12 cellular contexts compared by ENCODE assay signal in genomic region chrX:72048515-72049455, GRCh38.
DNase-seq lines count a peak whose midpoint lies in the region; ATAC-seq, FAIRE-seq and TF ChIP-seq lines count a peak whose summit lies in the region.
"Had no signal": no experiment of that assay in that cellular context is flagged by ENCODE, and none has a peak within 500 bp of the region (broad histone marks: within the 10 kb centered on the region; RNA-seq: fewer than 3 reads in every experiment).

No MANE protein-coding gene starts in this region.

- no peaks in the 10 kb centered on the region for H3K4me1 ChIP-seq in GM12878 (ENCODE audit: control insufficient read depth, insufficient read depth, low read length)
- peaks cover 0 to 41% (median 5%) of the 10 kb centered on the region in 4 donors for H3K4me1 ChIP-seq in tibial artery

- CTCF ChIA-PET in GM12878 (lab: Yijun Ruan, JAX): interaction anchor here (2.3 kb wide), 1 partner anchor 27 kb away, joined by 5 read pairs; no protein-coding TSS in a partner anchor

- H3K9ac ChIP-seq in GM12878 (ENCODE audit: control insufficient read depth, insufficient read depth, low read length): no peak overlapping the region

- RAD21 ChIA-PET in GM12878 (lab: Charles Lee; ENCODE audit: unreplicated experiment): no interaction called here

- no peaks in the 10 kb centered on the region for H3K36me3 ChIP-seq in GM12878 (ENCODE audit: control insufficient read depth in 2 of 2, insufficient read depth in 2 of 2, low read length in 1 of 2)
- no peaks in the 10 kb centered on the region for H3K36me3 ChIP-seq in tibial artery

- ATAC-seq in GM12878: 0 out of 3 replicates have a peak, but pooled peaks have one; percentile 21
- ATAC-seq: CD8-positive, alpha-beta T cell had no signal

- DNase-seq in activated CD8-positive, alpha-beta memory T cell treated with anti-CD3 and anti-CD28 coated beads for 24 hours: peak; percentile 49
- no peak for DNase-seq in activated CD8-positive, alpha-beta memory T cell treated with anti-CD3 and anti-CD28 coated beads, Interleukin-2, amount 50 U/mL, for 48 hours
- DNase-seq in NAMALWA (ENCODE audit: low spot score) (peak; percentile 17), GM12878 (ENCODE audit: low read depth, low spot score) (no peak), tibial artery (peak in 1 of 2 donors; percentile 16), HCEC 1CT (no peak), A172 (ENCODE audit: low spot score) (no peak), NCI-H187 (lab: John Stamatoyannopoulos, UW) (no peak)
- DNase-seq: activated effector memory CD4-positive, alpha-beta T cell treated with anti-CD3 and anti-CD28 coated beads, Interleukin-2, amount 50 U/mL, for 16 hours; cerebellar nuclear complex; kidney glomerular epithelial cell had no signal

- in situ Hi-C loops in GM12878 (cut with MboI): no loop called here

- H3K79me2 ChIP-seq in GM12878 (ENCODE audit: control insufficient read depth, insufficient read depth, low read length): no peaks in the 10 kb centered on the region

- POLR2A ChIA-PET in GM12878 (lab: Charles Lee): no interaction called here

- H4K20me1 ChIP-seq in GM12878 (ENCODE audit: control insufficient read depth, insufficient read depth): no peaks in the 10 kb centered on the region

- H2AFZ ChIP-seq in GM12878 (ENCODE audit: control insufficient read depth, low read depth, low read length): no peak overlapping the region

- H3K27ac ChIP-seq in GM12878 (ENCODE audit: control insufficient read depth, insufficient read depth) (no peak overlapping the region), tibial artery (peak overlapping the region; percentile 34 to 54)

- peak in 1 of 3 experiments; percentile 11; a peak in 1 of 6 replicates for TF ChIP-seq CTCF in GM12878 (IDR thresholded peaks at IDR 0.05 in 2 of 3, conservative IDR thresholded peaks at IDR 0.05 in 1 of 3; ENCODE audit: control insufficient read depth in 2 of 3, extremely low read depth in 1 of 3, insufficient read depth in 1 of 3, low read depth in 3 of 3, low read length in 3 of 3)
- TF ChIP-seq CTCF in tibial artery (IDR thresholded peaks at IDR 0.05): no peak

- H3K9me3 ChIP-seq in GM12878 (replicated peaks; ENCODE audit: control insufficient read depth, insufficient read depth, low read length): no peaks in the 10 kb centered on the region
- H3K9me3 ChIP-seq in tibial artery: no peaks in the 10 kb centered on the region

- TF ChIP-seq EP300 in GM12878 (IDR thresholded peaks at IDR 0.05; ENCODE audit: borderline replicate concordance in 1 of 2, control insufficient read depth in 1 of 2, low read depth in 2 of 2, low read length in 2 of 2): no peak

- no peak overlapping the region for H3K4me2 ChIP-seq in GM12878 (ENCODE audit: control insufficient read depth, insufficient read depth)

- no TSS peak for BruUV-seq in GM12878 (replicated peaks; lab: Mats Ljungman, UMichigan)

- no peak for TF ChIP-seq RAD21 in GM12878 (IDR thresholded peaks at IDR 0.05; ENCODE audit: insufficient read depth, low read depth, low read length)

- H3K4me3 ChIP-seq in GM12878 (no peak overlapping the region), tibial artery (no peak overlapping the region)

- peaks cover under 1 to 3% of the 10 kb centered on the region in 2 experiments; a peak in 3 of 4 replicates for H3K27me3 ChIP-seq in GM12878 (replicated peaks in 1 of 2; ENCODE audit: control insufficient read depth in 2 of 2, insufficient read depth in 2 of 2, low read length in 1 of 2)
- no peaks in the 10 kb centered on the region for H3K27me3 ChIP-seq in tibial artery

- SMC1A ChIA-PET in GM12878 (lab: Charles Lee; ENCODE audit: uncharacterized antibody, unreplicated experiment): no interaction called here

- intact Hi-C loops in GM12878 (cut with micrococcal nuclease; ENCODE audit: unreplicated experiment): no loop called here
- intact Hi-C loops in tibial artery (cut with DNase I; ENCODE audit: low total_unique reads): no loop called here

- no peak for FAIRE-seq in GM12878 (lab: Jason Lieb, UNC)

- 28% methylated on average over 8 of the region's 8 CpGs for WGBS in GM12878 (ENCODE audit: insufficient coverage, insufficient replicate concordance, low lambda C conversion rate, missing lambda C conversion rate)

- no peak for TF ChIP-seq POLR2A in GM12878 (IDR thresholded peaks at IDR 0.05; ENCODE audit: low read depth, low read length)

TF ChIP-seq in GM12878, 131 proteins besides CTCF, POLR2A, EP300 and RAD21 (continues in another document):
- TF ChIP-seq CHD2 (IDR thresholded peaks at IDR 0.05; ENCODE audit: borderline replicate concordance, low read depth, low read length): no peak
- no peak for TF ChIP-seq ZNF384 (IDR thresholded peaks at IDR 0.05; ENCODE audit: borderline replicate concordance, low read depth, low read length)
- TF ChIP-seq, protein P1, sequence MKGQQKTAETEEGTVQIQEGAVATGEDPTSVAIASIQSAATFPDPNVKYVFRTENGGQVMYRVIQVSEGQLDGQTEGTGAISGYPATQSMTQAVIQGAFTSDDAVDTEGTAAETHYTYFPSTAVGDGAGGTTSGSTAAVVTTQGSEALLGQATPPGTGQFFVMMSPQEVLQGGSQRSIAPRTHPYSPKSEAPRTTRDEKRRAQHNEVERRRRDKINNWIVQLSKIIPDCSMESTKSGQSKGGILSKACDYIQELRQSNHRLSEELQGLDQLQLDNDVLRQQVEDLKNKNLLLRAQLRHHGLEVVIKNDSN (IDR thresholded peaks at IDR 0.05; ENCODE audit: borderline replicate concordance, extremely low read length, insufficient read depth, low read depth, low read length): no peak
- no peak for TF ChIP-seq BCL3 (IDR thresholded peaks at IDR 0.05; ENCODE audit: borderline replicate concordance, insufficient read depth, low read depth, low read length, poor library complexity, severe bottlenecking)
- TF ChIP-seq BHLHE40 (IDR thresholded peaks at IDR 0.05; ENCODE audit: borderline replicate concordance in 1 of 2, low read depth in 2 of 2, low read length in 1 of 2): no peak
- no peak for TF ChIP-seq MTA2 (IDR thresholded peaks at IDR 0.05; ENCODE audit: low read depth)
- TF ChIP-seq WRNIP1 (IDR thresholded peaks at IDR 0.05; ENCODE audit: borderline replicate concordance, low read depth, low read length): no peak
- no peak for TF ChIP-seq NFYA (IDR thresholded peaks at IDR 0.05; ENCODE audit: borderline replicate concordance, low read depth, low read length)
- no peak for TF ChIP-seq ZNF274 (IDR thresholded peaks at IDR 0.05; ENCODE audit: insufficient read depth, insufficient read length)
- TF ChIP-seq MAX (IDR thresholded peaks at IDR 0.05; ENCODE audit: low read depth, low read length): no peak
- no peak for TF ChIP-seq SRF (IDR thresholded peaks at IDR 0.05; ENCODE audit: low read depth in 2 of 2, low read length in 2 of 2)
- no peak for TF ChIP-seq CEBPB (IDR thresholded peaks at IDR 0.05; ENCODE audit: borderline replicate concordance in 1 of 2, low read depth in 2 of 2, low read length in 2 of 2)
- TF ChIP-seq, protein P2, sequence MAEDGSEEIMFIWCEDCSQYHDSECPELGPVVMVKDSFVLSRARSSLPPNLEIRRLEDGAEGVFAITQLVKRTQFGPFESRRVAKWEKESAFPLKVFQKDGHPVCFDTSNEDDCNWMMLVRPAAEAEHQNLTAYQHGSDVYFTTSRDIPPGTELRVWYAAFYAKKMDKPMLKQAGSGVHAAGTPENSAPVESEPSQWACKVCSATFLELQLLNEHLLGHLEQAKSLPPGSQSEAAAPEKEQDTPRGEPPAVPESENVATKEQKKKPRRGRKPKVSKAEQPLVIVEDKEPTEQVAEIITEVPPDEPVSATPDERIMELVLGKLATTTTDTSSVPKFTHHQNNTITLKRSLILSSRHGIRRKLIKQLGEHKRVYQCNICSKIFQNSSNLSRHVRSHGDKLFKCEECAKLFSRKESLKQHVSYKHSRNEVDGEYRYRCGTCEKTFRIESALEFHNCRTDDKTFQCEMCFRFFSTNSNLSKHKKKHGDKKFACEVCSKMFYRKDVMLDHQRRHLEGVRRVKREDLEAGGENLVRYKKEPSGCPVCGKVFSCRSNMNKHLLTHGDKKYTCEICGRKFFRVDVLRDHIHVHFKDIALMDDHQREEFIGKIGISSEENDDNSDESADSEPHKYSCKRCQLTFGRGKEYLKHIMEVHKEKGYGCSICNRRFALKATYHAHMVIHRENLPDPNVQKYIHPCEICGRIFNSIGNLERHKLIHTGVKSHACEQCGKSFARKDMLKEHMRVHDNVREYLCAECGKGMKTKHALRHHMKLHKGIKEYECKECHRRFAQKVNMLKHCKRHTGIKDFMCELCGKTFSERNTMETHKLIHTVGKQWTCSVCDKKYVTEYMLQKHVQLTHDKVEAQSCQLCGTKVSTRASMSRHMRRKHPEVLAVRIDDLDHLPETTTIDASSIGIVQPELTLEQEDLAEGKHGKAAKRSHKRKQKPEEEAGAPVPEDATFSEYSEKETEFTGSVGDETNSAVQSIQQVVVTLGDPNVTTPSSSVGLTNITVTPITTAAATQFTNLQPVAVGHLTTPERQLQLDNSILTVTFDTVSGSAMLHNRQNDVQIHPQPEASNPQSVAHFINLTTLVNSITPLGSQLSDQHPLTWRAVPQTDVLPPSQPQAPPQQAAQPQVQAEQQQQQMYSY (CRISPR knock-in tag; IDR thresholded peaks at IDR 0.05): no peak
- no peak for TF ChIP-seq USF2 (IDR thresholded peaks at IDR 0.05; ENCODE audit: borderline replicate concordance, low read depth, low read length)

Comparison
In these comparisons a context has a peak if more than half of its experiments do, and no peak if none do; other contexts are left out.
1. DNase-seq: peak in activated CD8-positive, alpha-beta memory T cell treated with anti-CD3 and anti-CD28 coated beads for 24 hours (single experiment) and NAMALWA (single experiment); none in activated CD8-positive, alpha-beta memory T cell treated with anti-CD3 and anti-CD28 coated beads, Interleukin-2, amount 50 U/mL, for 48 hours (single experiment), GM12878 (single experiment), HCEC 1CT (single experiment), A172 (single experiment) and NCI-H187 (0 of 2).